ENCODE assay signal across 21 cellular contexts in genomic region chr4:110532901-110533589, GRCh38. TPM values are rescaled to one million over a fixed set of nuclear protein-coding genes. Genes with fewer than 3 reads are reported as not detected.
A peak's percentile ranks its signal among the peaks of the same experiment; 100 is the strongest.
DNase-seq lines count a peak whose midpoint lies in the region; ATAC-seq and TF ChIP-seq lines count a peak whose summit lies in the region.
"Had no signal": no experiment of that assay in that cellular context is flagged by ENCODE, and none has a peak within 500 bp of the region (broad histone marks: within the 10 kb centered on the region; RNA-seq: fewer than 3 reads in every experiment).

No MANE protein-coding gene starts in this region.

- intact Hi-C loops in HCT116 (cut with micrococcal nuclease), result no loop called here
- intact Hi-C loops in lower lobe of right lung (cut with DNase I), result no loop called here

- TF ChIP-seq RAD21 in HCT116 (IDR thresholded peaks at IDR 0.05; ENCODE audit: low read depth), result no peak

- H3K4me3 Mint-ChIP-seq in activated T-cell treated with anti-CD3 and anti-CD28 coated beads, Interleukin-2, amount 50 U/mL, for 24 hours, result no peak overlapping the region
- H3K4me3 Mint-ChIP-seq: activated CD4-positive, alpha-beta T cell treated with anti-CD3 and anti-CD28 coated beads, Interleukin-2, amount 10 ng/mL, durations not matched to agents 24 days and 14 days; nephron had no signal

- CTCF ChIA-PET in HCT116 (lab: Charles Lee), result interaction anchor here (1.1 to 1.2 kb wide), 2 partner anchors 20 to 53 kb away, joined by 3 to 6 read pairs; no protein-coding TSS in a partner anchor

- H3K36me3 Mint-ChIP-seq in activated T-cell treated with anti-CD3 and anti-CD28 coated beads, Interleukin-2, amount 50 U/mL, for 24 hours (ENCODE audit: low read depth), result no peaks in the 10 kb centered on the region

- H3K9ac ChIP-seq in HCT116 (ENCODE audit: low read length) (no peak overlapping the region), adipocyte (ENCODE audit: low read length) (no peak overlapping the region)

- peaks cover 11 to 15% of the 10 kb centered on the region in 2 experiments; a peak in 3 of 4 replicates for H3K4me1 ChIP-seq in HCT116 (ENCODE audit: control insufficient read depth in 1 of 2, insufficient read depth in 2 of 2, low read length in 2 of 2)
- no peaks in the 10 kb centered on the region for H3K4me1 ChIP-seq in adipocyte (ENCODE audit: control insufficient read depth, insufficient read depth, low read length)
- H3K4me1 ChIP-seq in lower lobe of right lung, result peaks cover 6% of the 10 kb centered on the region
- H3K4me1 ChIP-seq: tibial nerve had no signal

- no peaks in the 10 kb centered on the region for H3K79me2 ChIP-seq in HCT116 (ENCODE audit: insufficient read depth, low read length)

- H3K27me3 ChIP-seq in HCT116 (ENCODE audit: insufficient read depth, low read length) (no peaks in the 10 kb centered on the region), adipocyte (replicated peaks; ENCODE audit: control insufficient read depth, insufficient read depth, low read length) (no peaks in the 10 kb centered on the region), lower lobe of right lung (ENCODE audit: low read depth) (no peaks in the 10 kb centered on the region)
- H3K27me3 ChIP-seq: tibial nerve had no signal

- TF ChIP-seq CTCF in HCT116 (IDR thresholded peaks at IDR 0.05 in 2 of 3, conservative IDR thresholded peaks at IDR 0.05 in 1 of 3; ENCODE audit: borderline replicate concordance in 1 of 3, insufficient read depth in 1 of 3, low read depth in 2 of 3, low read length in 2 of 3), result no peak
- TF ChIP-seq CTCF in lower lobe of right lung (IDR thresholded peaks at IDR 0.05), result no peak

- H3K36me3 ChIP-seq in HCT116 (ENCODE audit: control insufficient read depth in 1 of 2, insufficient read depth in 2 of 2, low read length in 2 of 2), result no peaks in the 10 kb centered on the region
- no peaks in the 10 kb centered on the region for H3K36me3 ChIP-seq in adipocyte (ENCODE audit: control insufficient read depth, insufficient read depth, low read length, severe bottlenecking)
- H3K36me3 ChIP-seq in lower lobe of right lung, result no peaks in the 10 kb centered on the region
- H3K36me3 ChIP-seq: tibial nerve had no signal

- RAD21 ChIA-PET in HCT116 (lab: Charles Lee; ENCODE audit: low non-redundant PET in 1 of 2, low total read pairs in 2 of 2, uncharacterized antibody in 2 of 2, unreplicated experiment in 2 of 2), result no interaction called here

- no TSS peak for BruUV-seq in HCT116 (replicated peaks; lab: Mats Ljungman, UMichigan)

- H3K4me1 Mint-ChIP-seq in activated T-cell treated with anti-CD3 and anti-CD28 coated beads, Interleukin-2, amount 50 U/mL, for 24 hours (ENCODE audit: low read depth), result peaks cover 3% of the 10 kb centered on the region

- H3K4me2 ChIP-seq in HCT116 (ENCODE audit: low read length), result peak overlapping the region; percentile 61

- peaks cover 27% of the 10 kb centered on the region for H3K27me3 Mint-ChIP-seq in activated T-cell treated with anti-CD3 and anti-CD28 coated beads, Interleukin-2, amount 50 U/mL, for 24 hours

- no peaks in the 10 kb centered on the region for H4K20me1 ChIP-seq in HCT116 (ENCODE audit: insufficient read depth)

- ATAC-seq in HCT116 (peak; percentile 22; the same call in 1 of the 2 replicates), lower lobe of right lung (peak in 1 of 2 donors; percentile 18), HG03565 (IDR thresholded peaks at IDR 0.05; ENCODE audit: unreplicated experiment) (no peak), GM21737 (IDR thresholded peaks at IDR 0.05; ENCODE audit: unreplicated experiment) (no peak)

- H3K27ac ChIP-seq in HCT116 (ENCODE audit: low read depth, low read length), result no peak overlapping the region
- H3K27ac ChIP-seq in lower lobe of right lung, result peak overlapping the region; percentile 15
- H3K27ac ChIP-seq: tibial nerve had no signal

- no peak overlapping the region for H2AFZ ChIP-seq in HCT116 (ENCODE audit: low read depth, low read length, poor library complexity, severe bottlenecking)

- H3K4me3 ChIP-seq in HCT116 (replicated peaks in 1 of 2; ENCODE audit: low read depth in 1 of 2, low read length in 2 of 2), result peak overlapping the region in 1 of 2 experiments; percentile 9; a peak in 1 of 4 replicates
- H3K4me3 ChIP-seq in adipocyte (ENCODE audit: low read length), result peak overlapping the region; percentile 32
- no peak overlapping the region for H3K4me3 ChIP-seq in lower lobe of right lung
- H3K4me3 ChIP-seq: tibial nerve had no signal

- POLR2A ChIA-PET in HCT116 (lab: Charles Lee), result no interaction called here

- no peak for TF ChIP-seq POLR2A in HCT116 (IDR thresholded peaks at IDR 0.05; ENCODE audit: borderline replicate concordance, extremely low read depth, insufficient read depth, insufficient read length)

- no peaks in the 10 kb centered on the region for H3K9me3 Mint-ChIP-seq in activated T-cell treated with anti-CD3 and anti-CD28 coated beads, Interleukin-2, amount 50 U/mL, for 24 hours
- H3K9me3 Mint-ChIP-seq: activated CD4-positive, alpha-beta T cell treated with anti-CD3 and anti-CD28 coated beads, Interleukin-2, amount 10 ng/mL, durations not matched to agents 24 days and 14 days had no signal

- no peak overlapping the region for H3K27ac Mint-ChIP-seq in activated T-cell treated with anti-CD3 and anti-CD28 coated beads, Interleukin-2, amount 50 U/mL, for 24 hours
- H3K27ac Mint-ChIP-seq: activated CD4-positive, alpha-beta T cell treated with anti-CD3 and anti-CD28 coated beads, Interleukin-2, amount 10 ng/mL, durations not matched to agents 24 days and 14 days had no signal

- peak; percentile 2 for DNase-seq in A172 (ENCODE audit: low spot score)
- no peak for DNase-seq in HCT116 (ENCODE audit: low read depth, low spot score)
- DNase-seq in adipocyte (ENCODE audit: low read depth), result no peak
- DNase-seq in lower lobe of right lung, result no peak
- DNase-seq in NCI-H446 (lab: John Stamatoyannopoulos, UW), result no peak
- no peak for DNase-seq in activated T-cell treated with anti-CD3 and anti-CD28 coated beads, Interleukin-2, amount 50 U/mL, for 24 hours
- DNase-seq: activated CD4-positive, alpha-beta T cell treated with anti-CD3 and anti-CD28 coated beads, Interleukin-2, amount 10 ng/mL, durations not matched to agents 24 days and 14 days; activated T-cell treated with anti-CD3 and anti-CD28 coated beads, Interleukin-2, amount 50 U/mL, for 1 hour; cerebellar nuclear complex; H7; hippocampal formation; KG1; NCI-H2029 treated with DMSO at 0.1 percent for 48 hours; NCI-H774; right cardiac atrium; stimulated activated CD4-positive, alpha-beta T cell treated with anti-CD3 and anti-CD28 coated beads, Interleukin-2, amount 100 ng/mL, for 48 hours; T-helper 9 cell had no signal

- no peaks in the 10 kb centered on the region for H3K9me2 ChIP-seq in HCT116 (ENCODE audit: insufficient read depth)

- peaks cover 0 to 4% of the 10 kb centered on the region in 2 experiments; a peak in 1 of 4 replicates for H3K9me3 ChIP-seq in HCT116 (ENCODE audit: control insufficient read depth in 1 of 2, insufficient read depth in 1 of 2, low read depth in 1 of 2, low read length in 2 of 2)
- H3K9me3 ChIP-seq in adipocyte (ENCODE audit: control insufficient read depth, low read length), result peaks cover 7% of the 10 kb centered on the region
- no peaks in the 10 kb centered on the region for H3K9me3 ChIP-seq in lower lobe of right lung

TF ChIP-seq in HCT116, 20 proteins besides CTCF, POLR2A, EP300 and RAD21:
- TF ChIP-seq YY1 (IDR thresholded peaks at IDR 0.05; ENCODE audit: extremely low read depth, insufficient replicate concordance, low read depth, low read length) (no peak), ZNF274 (IDR thresholded peaks at IDR 0.05; ENCODE audit: low read depth, low read length) (no peak), CBX3 (IDR thresholded peaks at IDR 0.05; ENCODE audit: low read depth) (no peak), REST (IDR thresholded peaks at IDR 0.05; ENCODE audit: low read depth) (no peak), FOSL1 (IDR thresholded peaks at IDR 0.05; ENCODE audit: low read depth) (no peak), CEBPB (IDR thresholded peaks at IDR 0.05; ENCODE audit: low read depth) (no peak), TCF7L2 (IDR thresholded peaks at IDR 0.05; ENCODE audit: borderline replicate concordance, extremely low read depth, insufficient read depth, insufficient read length) (no peak), POLR2AphosphoS5 (IDR thresholded peaks at IDR 0.05; ENCODE audit: low read depth, low read length) (no peak), SP1 (IDR thresholded peaks at IDR 0.05; ENCODE audit: low read depth) (no peak)

RNA-seq across cellular contexts. Expression of gene ENPEP, which starts 57.1 kb away (rescaled TPM):
- not detected in 2 replicates for total RNA-seq in A172 (2014; rRNA removed; shearing (Covaris generic))
- 4.5 TPM for total RNA-seq in HCT116 (2021; ENCODE audit: unreplicated experiment)
- 0.85 and 1.6 TPM in 2 replicates for polyA plus RNA-seq in HCT116 (2012)
- total RNA-seq in lower lobe of right lung, result 8.2 TPM
- total RNA-seq: activated CD4-positive, alpha-beta T cell treated with anti-CD3 and anti-CD28 coated beads, Interleukin-2, amount 10 ng/mL, durations not matched to agents 24 days and 14 days had no signal
